In genomic region chr3:43320288-43320687, GRCh38 we compare ENCODE assay signal across 15 cellular contexts. TPM values are rescaled to one million over a fixed set of nuclear protein-coding genes. Genes with fewer than 3 reads are reported as not detected.
DNase-seq lines count a peak whose midpoint lies in the region; ATAC-seq, FAIRE-seq and TF ChIP-seq lines count a peak whose summit lies in the region.
"Had no signal": no experiment of that assay in that cellular context is flagged by ENCODE, and none has a peak within 500 bp of the region (broad histone marks: within the 10 kb centered on the region; RNA-seq: fewer than 3 reads in every experiment).

No MANE protein-coding gene starts in this region.

- peaks cover 22% of the 10 kb centered on the region for H3K36me3 Mint-ChIP-seq in activated naive CD8-positive, alpha-beta T cell treated with anti-CD3 and anti-CD28 coated beads, Interleukin-2, amount 50 U/mL, for 24 hours (ENCODE audit: low read depth)
- no peaks in the 10 kb centered on the region for H3K36me3 Mint-ChIP-seq in natural killer cell

- H3K9me3 Mint-ChIP-seq in activated naive CD8-positive, alpha-beta T cell treated with anti-CD3 and anti-CD28 coated beads, Interleukin-2, amount 50 U/mL, for 24 hours, result no peaks in the 10 kb centered on the region
- H3K9me3 Mint-ChIP-seq in natural killer cell, result no peaks in the 10 kb centered on the region

- H3K27ac Mint-ChIP-seq in activated naive CD8-positive, alpha-beta T cell treated with anti-CD3 and anti-CD28 coated beads, Interleukin-2, amount 50 U/mL, for 24 hours, result peak overlapping the region; percentile 64
- peak overlapping the region; percentile 84 to 87 for H3K27ac Mint-ChIP-seq in natural killer cell

- peaks cover 0 to 5% (median 0%) of the 10 kb centered on the region in 4 donors for H3K36me3 ChIP-seq in liver (ENCODE audit: control insufficient read depth in 4 of 4, insufficient read depth in 3 of 4, low read depth in 1 of 4, low read length in 3 of 4)
- no peaks in the 10 kb centered on the region; a peak in 1 of 5 replicates for H3K36me3 ChIP-seq in HepG2 (replicated peaks in 1 of 2; ENCODE audit: control insufficient read depth in 1 of 2, insufficient read depth in 2 of 2, low read length in 2 of 2)
- peaks cover 0 to 6% of the 10 kb centered on the region in 2 donors for H3K36me3 ChIP-seq in vagina

- in situ Hi-C loops in HepG2 (cut with HindIII; ENCODE audit: extremely low pct_ligation_motif_present, low pct_unique_long_range_greater_than_20kb), result no loop called here

- H3K27me3 Mint-ChIP-seq in activated naive CD8-positive, alpha-beta T cell treated with anti-CD3 and anti-CD28 coated beads, Interleukin-2, amount 50 U/mL, for 24 hours, result no peaks in the 10 kb centered on the region
- no peaks in the 10 kb centered on the region for H3K27me3 Mint-ChIP-seq in natural killer cell (ENCODE audit: low read depth in 2 of 2)

- H3K4me1 Mint-ChIP-seq in activated naive CD8-positive, alpha-beta T cell treated with anti-CD3 and anti-CD28 coated beads, Interleukin-2, amount 50 U/mL, for 24 hours, result peaks cover 86% of the 10 kb centered on the region
- H3K4me1 Mint-ChIP-seq in natural killer cell, result peaks cover 66 to 70% of the 10 kb centered on the region in 2 donors

- BruUV-seq in HepG2 (replicated peaks; lab: Mats Ljungman, UMichigan), result no TSS peak

- H3K27me3 ChIP-seq in liver (ENCODE audit: control insufficient read depth in 4 of 4, insufficient read depth in 4 of 4, low read length in 3 of 4) (no peaks in the 10 kb centered on the region), HepG2 (ENCODE audit: control insufficient read depth in 1 of 2, insufficient read depth in 2 of 2, low read length in 2 of 2) (no peaks in the 10 kb centered on the region), vagina (no peaks in the 10 kb centered on the region)

- peaks cover 87% of the 10 kb centered on the region for H3K79me2 ChIP-seq in HepG2 (ENCODE audit: insufficient read depth, low read length)

- TF ChIP-seq POLR2A in HepG2 (IDR thresholded peaks at IDR 0.05; ENCODE audit: insufficient read depth in 1 of 2, low read depth in 2 of 2, low read length in 2 of 2), result no peak
- TF ChIP-seq POLR2A in vagina (IDR thresholded peaks at IDR 0.05), result no peak
- no peak for TF ChIP-seq POLR2A in erythroblast (IDR thresholded peaks at IDR 0.05; ENCODE audit: low read length)

- peak overlapping the region; percentile 61 to 70 for H3K27ac ChIP-seq in liver (ENCODE audit: low read depth in 1 of 2, low read length in 2 of 2)
- no peak overlapping the region for H3K27ac ChIP-seq in HepG2 (ENCODE audit: extremely low read length, insufficient read depth, low read length)
- H3K27ac ChIP-seq in vagina, result peak overlapping the region; percentile 13

- 89% methylated on average over 5 of the region's 5 CpGs for WGBS in liver
- 96% methylated on average over 5 of the region's 5 CpGs for WGBS in HepG2 (ENCODE audit: low lambda C conversion rate)

- H3K9me3 ChIP-seq in liver (ENCODE audit: control insufficient read depth in 4 of 4, low read length in 3 of 4) (no peaks in the 10 kb centered on the region), HepG2 (ENCODE audit: low read length) (no peaks in the 10 kb centered on the region), vagina (no peaks in the 10 kb centered on the region)

- CTCF ChIA-PET in HepG2 (lab: Yijun Ruan, JAX; ENCODE audit: low intra/inter-chr PET ratio, low total read pairs), result no interaction called here

- POLR2A ChIA-PET in HepG2 (lab: Yijun Ruan, JAX), result no interaction called here

- DNase-seq in HepG2 (ENCODE audit: low spot score) (no peak), natural killer cell (no peak), vagina (ENCODE audit: extremely low spot score in 2 of 2) (no peak), erythroblast (lab: John Stamatoyannopoulos, UW) (no peak), NCI-H146 (lab: John Stamatoyannopoulos, UW) (no peak)
- no peak for DNase-seq in activated naive CD8-positive, alpha-beta T cell treated with anti-CD3 and anti-CD28 coated beads, Interleukin-2, amount 50 U/mL, for 24 hours
- DNase-seq: COR-L47, DMS153, HCEC 1CT, NCI-H1417 treated with DMSO at 0.1 percent for 48 hours, NCI-H2081, SHP77 had no signal

- ATAC-seq in HepG2, result no peak
- peak; percentile 71 for ATAC-seq in activated naive CD8-positive, alpha-beta T cell treated with anti-CD3 and anti-CD28 coated beads, Interleukin-2, amount 50 U/mL, for 24 hours
- ATAC-seq in natural killer cell, result peak; percentile 52 to 66 (median 64)
- no peak for ATAC-seq in esophagus mucosa

- H3K4me3 ChIP-seq in liver (ENCODE audit: low read depth in 1 of 3, low read length in 3 of 3) (no peak overlapping the region), HepG2 (replicated peaks in 1 of 3; ENCODE audit: insufficient read depth in 1 of 3, low read depth in 2 of 3, low read length in 3 of 3) (no peak overlapping the region), vagina (no peak overlapping the region)

- H3K9ac ChIP-seq in liver (ENCODE audit: low read depth in 1 of 2, low read length in 2 of 2) (no peak overlapping the region), HepG2 (ENCODE audit: insufficient read depth, low read depth, low read length) (no peak overlapping the region)

- no peak for TF ChIP-seq RAD21 in liver (IDR thresholded peaks at IDR 0.05)
- no peak for TF ChIP-seq RAD21 in HepG2 (CRISPR knock-in tag; IDR thresholded peaks at IDR 0.05)

- intact Hi-C loops in HepG2 (cut with micrococcal nuclease; ENCODE audit: unreplicated experiment) (no loop called here), natural killer cell (cut with micrococcal nuclease) (no loop called here), vagina (cut with DNase I) (no loop called here)

- no peak overlapping the region for H3K4me3 Mint-ChIP-seq in activated naive CD8-positive, alpha-beta T cell treated with anti-CD3 and anti-CD28 coated beads, Interleukin-2, amount 50 U/mL, for 24 hours
- peak overlapping the region; percentile 58 for H3K4me3 Mint-ChIP-seq in natural killer cell

- no peak overlapping the region for H3K4me2 ChIP-seq in HepG2 (ENCODE audit: low read depth, low read length)

- no peak overlapping the region for H2AFZ ChIP-seq in HepG2 (ENCODE audit: low read length)

- TF ChIP-seq CTCF in liver (IDR thresholded peaks at IDR 0.05; ENCODE audit: low read depth, low read length, missing input control) (no peak), HepG2 (CRISPR knock-in tag; IDR thresholded peaks at IDR 0.05) (no peak), natural killer cell (IDR thresholded peaks at IDR 0.05) (no peak), vagina (IDR thresholded peaks at IDR 0.05) (no peak)

- TF ChIP-seq EP300 in HepG2 (IDR thresholded peaks at IDR 0.05; ENCODE audit: low read depth in 2 of 2, low read length in 2 of 2) (no peak), HepG2 (CRISPR knock-in tag; IDR thresholded peaks at IDR 0.05; ENCODE audit: borderline replicate concordance) (no peak)

- H3K4me1 ChIP-seq in liver (ENCODE audit: control insufficient read depth in 4 of 4, insufficient read depth in 4 of 4, low read length in 3 of 4) (peaks cover 3 to 52% (median 43%) of the 10 kb centered on the region in 4 donors), HepG2 (ENCODE audit: insufficient read depth, low read length) (peaks cover 71% of the 10 kb centered on the region), vagina (peaks cover 61% of the 10 kb centered on the region)

- peaks cover 2% of the 10 kb centered on the region; the same call in 1 of the 2 replicates for H4K20me1 ChIP-seq in HepG2 (ENCODE audit: insufficient read depth, low read length)

- FAIRE-seq in HepG2 (lab: Jason Lieb, UNC), result no peak
- FAIRE-seq: RCC 7860 had no signal

TF ChIP-seq in liver, 16 proteins besides CTCF, POLR2A, EP300 and RAD21 (continues in another document):
- TF ChIP-seq YY1 (IDR thresholded peaks at IDR 0.05) (no peak), EGR1 (IDR thresholded peaks at IDR 0.05; ENCODE audit: low read depth in 2 of 2) (no peak), RXRA (IDR thresholded peaks at IDR 0.05) (no peak), HNF4A (conservative IDR thresholded peaks at IDR 0.05) (no peak), NR2F2 (IDR thresholded peaks at IDR 0.05) (no peak)

TF ChIP-seq in HepG2, 621 proteins besides CTCF, POLR2A, EP300 and RAD21 (continues in another document):
- TF ChIP-seq PLSCR1 (CRISPR knock-in tag; IDR thresholded peaks at IDR 0.05; ENCODE audit: borderline replicate concordance) (no peak), ZNF260 (CRISPR knock-in tag; IDR thresholded peaks at IDR 0.05; ENCODE audit: borderline replicate concordance, low read depth) (no peak), TBL1XR1 (IDR thresholded peaks at IDR 0.05; ENCODE audit: borderline replicate concordance, low read length, partially characterized antibody) (no peak)

RNA-seq across cellular contexts. Expression of gene SNRK, which starts 33.9 kb away (rescaled TPM):
- total RNA-seq in liver (10 to 100 TPM; 21.5 to 28.5 TPM), HepG2 (2016; rRNA removed; fragmentation: Illumina TruSeq; extraction: Trizol) (11.4 and 14.2 TPM in 2 replicates), natural killer cell (100 to 1,000 TPM; 177 to 209 (median 186) TPM), vagina (97.0 TPM), esophagus mucosa (33.0 TPM)
- polyA plus RNA-seq in liver (1 to 10 TPM; 5.8 to 7.7 TPM), HepG2 (2011; rRNA removed) (16.1 and 16.3 TPM in 2 replicates)
- total RNA-seq in HepG2 (2016; cell fraction: cytosol; rRNA removed; fragmentation: Illumina TruSeq; extraction: Trizol; ENCODE audit: low read depth), result 15.7 and 20.4 TPM in 2 replicates
- total RNA-seq in HepG2 (2016; cell fraction: insoluble cytoplasmic fraction; rRNA removed; fragmentation: Illumina TruSeq; extraction: Trizol), result 11.4 and 12.5 TPM in 2 replicates
- total RNA-seq in HepG2 (2016; cell fraction: membrane; rRNA removed; fragmentation: Illumina TruSeq; extraction: Trizol), result 7.8 and 8.4 TPM in 2 replicates
- total RNA-seq in HepG2 (2016; cell fraction: nucleus; rRNA removed; fragmentation: Illumina TruSeq; extraction: Trizol), result 16.3 and 19.8 TPM in 2 replicates
- 8.9 and 9.0 TPM in 2 replicates for polyA plus RNA-seq in HepG2 (2011; cell fraction: cytosol; rRNA removed)
- polyA plus RNA-seq in HepG2 (2011; cell fraction: nucleus; rRNA removed), result 22.4 and 28.9 TPM in 2 replicates
- polyA plus RNA-seq in HepG2 (2012), result 15.9 and 17.5 TPM in 2 replicates
- 0.21 and 0.26 TPM in 2 replicates for polyA plus RNA-seq in HepG2 (2016; cell fraction: cytosol; fragmentation: Illumina TruSeq; extraction: Trizol; ENCODE audit: low read depth)
- polyA plus RNA-seq in HepG2 (2016; cell fraction: insoluble cytoplasmic fraction; fragmentation: Illumina TruSeq; extraction: Trizol; ENCODE audit: low read depth), result 7.4 and 8.1 TPM in 2 replicates
- polyA plus RNA-seq in HepG2 (2016; cell fraction: membrane; fragmentation: Illumina TruSeq; extraction: Trizol; ENCODE audit: low read depth), result 1.5 TPM in 2 replicates
- 15.7 and 17.5 TPM in 2 replicates for polyA plus RNA-seq in HepG2 (2016; cell fraction: nucleus; fragmentation: Illumina TruSeq; extraction: Trizol; ENCODE audit: insufficient read depth, low read depth)
- polyA minus RNA-seq in HepG2 (2011; rRNA and poly(A)+ RNA removed; ENCODE audit: low replicate concordance), result 38.0 and 68.3 TPM in 2 replicates
- polyA minus RNA-seq in HepG2 (2011; cell fraction: cytosol; rRNA and poly(A)+ RNA removed), result 35.4 and 37.5 TPM in 2 replicates
- 73.0 and 87.2 TPM in 2 replicates for polyA minus RNA-seq in HepG2 (2011; cell fraction: nucleus; rRNA and poly(A)+ RNA removed)

Comparison
In these comparisons a context has a peak if more than half of its experiments do, and no peak if none do; other contexts are left out.
1. ATAC-seq: peak in activated naive CD8-positive, alpha-beta T cell treated with anti-CD3 and anti-CD28 coated beads, Interleukin-2, amount 50 U/mL, for 24 hours (single experiment) and natural killer cell (3 of 3); none in HepG2 (single experiment) and esophagus mucosa (single experiment).